21 cellular contexts compared by ENCODE assay signal in genomic region chr5:137278476-137278875, GRCh38.
"Had no signal": no experiment of that assay in that cellular context is flagged by ENCODE, and none has a peak within 500 bp of the region (broad histone marks: within the 10 kb centered on the region; RNA-seq: fewer than 3 reads in every experiment).

No MANE protein-coding gene starts in this region.

- H3K4me3 Mint-ChIP-seq: naive B cell, nephron progenitor cell had no signal

- DNase-seq: effector memory CD4-positive, alpha-beta T cell; foreskin keratinocyte; head of caudate nucleus; kidney; left cardiac atrium; left ventricle myocardium inferior; lower lobe of right lung; mesenchymal stem cell; naive B cell; nephron progenitor cell; posterior cingulate gyrus; sigmoid colon; small intestine; stimulated activated CD4-positive, alpha-beta T cell treated with anti-CD3 and anti-CD28 coated beads, Interleukin-12 subunit alpha, Interleukin-12 subunit beta, amount 100 ng/mL, for 4 hours; stimulated activated naive CD4-positive, alpha-beta T cell; stomach; substantia nigra; transverse colon had no signal

- H3K4me2 ChIP-seq: hepatocyte had no signal

- H3K79me2 ChIP-seq: hepatocyte had no signal

- H2AFZ ChIP-seq: hepatocyte had no signal

- H3K9me3 ChIP-seq: esophagus muscularis mucosa, left ventricle myocardium inferior, lower lobe of right lung, sigmoid colon, stomach, thoracic aorta, transverse colon had no signal

- H3K9me3 Mint-ChIP-seq: nephron progenitor cell had no signal

- H3K4me3 ChIP-seq: esophagus muscularis mucosa, hepatocyte, left ventricle myocardium inferior, lower lobe of right lung, sigmoid colon, stomach, thoracic aorta, transverse colon had no signal

- ATAC-seq: foreskin keratinocyte, left cardiac atrium, lower lobe of right lung had no signal

- H3K4me1 ChIP-seq: foreskin keratinocyte, lower lobe of right lung, transverse colon had no signal

- H3K27ac ChIP-seq: esophagus muscularis mucosa, foreskin keratinocyte, hepatocyte, left ventricle myocardium inferior, lower lobe of right lung, sigmoid colon, stomach, thoracic aorta, transverse colon had no signal

- H3K36me3 Mint-ChIP-seq: naive B cell had no signal

- H3K27ac Mint-ChIP-seq: nephron progenitor cell had no signal

- H3K36me3 ChIP-seq: esophagus muscularis mucosa, left ventricle myocardium inferior, lower lobe of right lung, sigmoid colon, stomach, thoracic aorta, transverse colon had no signal

- H3K4me1 Mint-ChIP-seq: naive B cell had no signal

- H3K27me3 ChIP-seq: esophagus muscularis mucosa, hepatocyte, sigmoid colon, stomach, transverse colon had no signal
